ENCODE assay signal across 17 cellular contexts in genomic region chr17:77498056-77498785, GRCh38.
DNase-seq lines count a peak whose midpoint lies in the region; ATAC-seq and TF ChIP-seq lines count a peak whose summit lies in the region.
"Had no signal": no experiment of that assay in that cellular context is flagged by ENCODE, and none has a peak within 500 bp of the region (broad histone marks: within the 10 kb centered on the region; RNA-seq: fewer than 3 reads in every experiment).

No MANE protein-coding gene starts in this region.

- H3K36me3 ChIP-seq in heart left ventricle, result peaks cover 0 to 85% (median 25%) of the 10 kb centered on the region in 9 donors
- peaks cover 20% of the 10 kb centered on the region for H3K36me3 ChIP-seq in right atrium auricular region

- no peak for TF ChIP-seq POLR2A in heart left ventricle (IDR thresholded peaks at IDR 0.05)

- ATAC-seq in heart left ventricle (no peak), omental fat pad (ENCODE audit: low FRiP score) (no peak)
- ATAC-seq: CD8-positive, alpha-beta T cell had no signal

- H3K9me3 ChIP-seq in heart left ventricle (no peaks in the 10 kb centered on the region), right atrium auricular region (no peaks in the 10 kb centered on the region)
- H3K9me3 ChIP-seq: MG63, neutrophil, thoracic aorta had no signal

- H3K4me1 ChIP-seq in heart left ventricle (peaks cover 0 to 18% (median 5%) of the 10 kb centered on the region in 12 donors), right atrium auricular region (peaks cover 0 to 12% of the 10 kb centered on the region in 2 donors)

- WGBS in heart left ventricle, 4 donors, result 83 to 94% (median 91%) methylated on average over 15 to 27 of the region's 27 CpGs

- no peak overlapping the region for H3K4me3 ChIP-seq in heart left ventricle
- no peak overlapping the region for H3K4me3 ChIP-seq in right atrium auricular region
- no peak overlapping the region for H3K4me3 ChIP-seq in coronary artery
- H3K4me3 ChIP-seq: MG63, thoracic aorta had no signal

- DNase-seq in heart left ventricle (peak in 3 of 5 donors; percentile 14 to 18 (median 16)), right atrium auricular region (ENCODE audit: low spot score) (no peak), coronary artery (ENCODE audit: low spot score) (peak; percentile 49), omental fat pad (ENCODE audit: low spot score) (peak; percentile 2), ureter (ENCODE audit: low spot score) (peak; percentile 40), DMS 273 (lab: John Stamatoyannopoulos, UW; ENCODE audit: unreplicated experiment) (no peak), NCI-H446 (lab: John Stamatoyannopoulos, UW) (no peak)
- DNase-seq: activated CD4-positive, alpha-beta T cell treated with anti-CD3 and anti-CD28 coated beads for 4 hours; activated T-cell treated with anti-CD3 and anti-CD28 coated beads for 4 hours; GOT3; MG63; NCI-H1436; NCI-H748 treated with DMSO at 0.1 percent for 48 hours; stimulated activated CD4-positive, alpha-beta T cell treated with anti-CD3 and anti-CD28 coated beads, Interleukin-12 subunit alpha, Interleukin-12 subunit beta, amount 100 ng/mL, for 4 hours had no signal

- intact Hi-C loops in heart left ventricle (cut with DNase I), result loop anchor here in 2 of 10 donors (10.0 kb wide), 2 partner anchors 403 to 413 kb away; no protein-coding TSS in a partner anchor

- no peak for TF ChIP-seq CTCF in heart left ventricle (IDR thresholded peaks at IDR 0.05)
- TF ChIP-seq CTCF in right atrium auricular region (IDR thresholded peaks at IDR 0.05), result no peak
- no peak for TF ChIP-seq CTCF in coronary artery (IDR thresholded peaks at IDR 0.05)
- no peak for TF ChIP-seq CTCF in omental fat pad (IDR thresholded peaks at IDR 0.05)

- H3K27ac ChIP-seq in heart left ventricle (no peak overlapping the region), right atrium auricular region (no peak overlapping the region), coronary artery (no peak overlapping the region)
- H3K27ac ChIP-seq: neutrophil, thoracic aorta had no signal

- no peaks in the 10 kb centered on the region for H3K27me3 ChIP-seq in heart left ventricle
- no peaks in the 10 kb centered on the region for H3K27me3 ChIP-seq in right atrium auricular region
- H3K27me3 ChIP-seq: MG63, neutrophil had no signal

Comparison
In these comparisons a context has a peak if more than half of its experiments do, and no peak if none do; other contexts are left out.
1. DNase-seq: peak in heart left ventricle (3 of 5), coronary artery (single experiment), omental fat pad (single experiment) and ureter (single experiment); none in right atrium auricular region (single experiment), DMS 273 (single experiment) and NCI-H446 (0 of 2).